Comparison of ENCODE assay signal across 1 cellular context in genomic region chr3:185797993-185798830, GRCh38.
TF ChIP-seq lines count a peak whose summit lies in the region.

No MANE protein-coding gene starts in this region.

TF ChIP-seq in K562, 482 proteins besides CTCF, POLR2A, EP300 and RAD21:
- peak; percentile 42; the same call in 1 of the 2 replicates for TF ChIP-seq CEBPB (tag; IDR thresholded peaks at IDR 0.05)
- no peak for TF ChIP-seq RREB1 (CRISPR knock-in tag; IDR thresholded peaks at IDR 0.05)
- no peak for TF ChIP-seq CTBP1 (IDR thresholded peaks at IDR 0.05; ENCODE audit: borderline replicate concordance)
- TF ChIP-seq RERE (CRISPR knock-in tag; IDR thresholded peaks at IDR 0.05; ENCODE audit: borderline replicate concordance), result no peak
- no peak for TF ChIP-seq ZNF583 (CRISPR knock-in tag; IDR thresholded peaks at IDR 0.05)
- no peak for TF ChIP-seq CTCFL (IDR thresholded peaks at IDR 0.05; ENCODE audit: borderline replicate concordance, insufficient read depth, low read depth, low read length, poor library complexity, severe bottlenecking)
- no peak for TF ChIP-seq HINFP (tag; conservative IDR thresholded peaks at IDR 0.05; ENCODE audit: low read depth)
- TF ChIP-seq KLF6 (CRISPR knock-in tag; IDR thresholded peaks at IDR 0.05; ENCODE audit: borderline replicate concordance), result no peak
- TF ChIP-seq MAFK (IDR thresholded peaks at IDR 0.05; ENCODE audit: low read length), result peak; percentile 84
- TF ChIP-seq POLR2H (tag; IDR thresholded peaks at IDR 0.05; ENCODE audit: low read depth), result no peak
- TF ChIP-seq FOSL1 (tag; conservative IDR thresholded peaks at IDR 0.05), result no peak
- TF ChIP-seq SETDB1 (IDR thresholded peaks at IDR 0.05; ENCODE audit: low read length), result no peak
- no peak for TF ChIP-seq SMARCB1 (IDR thresholded peaks at IDR 0.05; ENCODE audit: insufficient read length, low read depth)
- peak; percentile 90 for TF ChIP-seq MAFG (tag; conservative IDR thresholded peaks at IDR 0.05)
- TF ChIP-seq ELF2 (CRISPR knock-in tag; IDR thresholded peaks at IDR 0.05), result no peak
- TF ChIP-seq REST (CRISPR knock-in tag; IDR thresholded peaks at IDR 0.05; ENCODE audit: low read depth), result no peak
- peak; percentile 89 for TF ChIP-seq MAFF (IDR thresholded peaks at IDR 0.05; ENCODE audit: low read length)
- no peak for TF ChIP-seq TAF9B (IDR thresholded peaks at IDR 0.05; ENCODE audit: partially characterized antibody)
- TF ChIP-seq ARID1B (IDR thresholded peaks at IDR 0.05), result no peak
- peak; percentile 97 for TF ChIP-seq ZNF316 (IDR thresholded peaks at IDR 0.05)
- peak; percentile 89 for TF ChIP-seq C11orf30 (IDR thresholded peaks at IDR 0.05; ENCODE audit: low read depth)
